ENCODE assay signal across 16 cellular contexts in genomic region chr5:17620627-17621026, GRCh38. TPM values are rescaled to one million over a fixed set of nuclear protein-coding genes. Genes with fewer than 3 reads are reported as not detected.
DNase-seq lines count a peak whose midpoint lies in the region; ATAC-seq and TF ChIP-seq lines count a peak whose summit lies in the region.
"Had no signal": no experiment of that assay in that cellular context is flagged by ENCODE, and none has a peak within 500 bp of the region (broad histone marks: within the 10 kb centered on the region; RNA-seq: fewer than 3 reads in every experiment).

No MANE protein-coding gene starts in this region.

- no peaks in the 10 kb centered on the region for H3K4me1 Mint-ChIP-seq in CD8-positive, alpha-beta T cell (ENCODE audit: low read depth)
- H3K4me1 Mint-ChIP-seq: natural killer cell had no signal

- no peaks in the 10 kb centered on the region for H3K27me3 ChIP-seq in Loucy (ENCODE audit: insufficient read depth, low read length, poor library complexity, severe bottlenecking)
- H3K27me3 ChIP-seq in brain microvascular endothelial cell (replicated peaks), result no peaks in the 10 kb centered on the region
- no peaks in the 10 kb centered on the region for H3K27me3 ChIP-seq in smooth muscle cell (ENCODE audit: low read depth)
- no peaks in the 10 kb centered on the region for H3K27me3 ChIP-seq in CD8-positive, alpha-beta T cell (ENCODE audit: insufficient read depth, low read length)

- H3K4me3 ChIP-seq in Loucy (ENCODE audit: low read length, poor library complexity, severe bottlenecking) (no peak overlapping the region), brain microvascular endothelial cell (ENCODE audit: low read depth, low read length) (no peak overlapping the region), smooth muscle cell (no peak overlapping the region)
- no peak overlapping the region for H3K4me3 ChIP-seq in CD8-positive, alpha-beta T cell (ENCODE audit: low read depth, low read length)
- H3K4me3 ChIP-seq: lung had no signal

- no peak overlapping the region for H3K27ac Mint-ChIP-seq in CD8-positive, alpha-beta T cell
- H3K27ac Mint-ChIP-seq: activated naive CD4-positive, alpha-beta T cell treated with anti-CD3 and anti-CD28 coated beads, Interleukin-2, amount 50 U/mL, for 72 hours; natural killer cell had no signal

- 70% methylated on average over 17 of the region's 17 CpGs for WGBS in smooth muscle cell (ENCODE audit: low lambda C conversion rate)

- POLR2A ChIA-PET in CD8-positive, alpha-beta T cell (lab: Charles Lee), result no interaction called here

- H3K27me3 Mint-ChIP-seq in CD8-positive, alpha-beta T cell (ENCODE audit: low read depth), result no peaks in the 10 kb centered on the region

- ATAC-seq in CD8-positive, alpha-beta T cell, result no peak
- ATAC-seq: activated naive CD4-positive, alpha-beta T cell treated with anti-CD3 and anti-CD28 coated beads, Interleukin-2, amount 50 U/mL, for 72 hours; natural killer cell had no signal

- DNase-seq in NCI-H1436 (lab: John Stamatoyannopoulos, UW) (peak; percentile 27), NCI-H1436 treated with DMSO at 0.1 percent for 48 hours (lab: John Stamatoyannopoulos, UW) (no peak), brain microvascular endothelial cell (no peak), smooth muscle cell (lab: John Stamatoyannopoulos, UW; ENCODE audit: unreplicated experiment) (no peak), DMS53 treated with DMSO at 0.1 percent for 48 hours (lab: John Stamatoyannopoulos, UW; ENCODE audit: unreplicated experiment) (no peak), amniotic stem cell (lab: John Stamatoyannopoulos, UW) (no peak)
- no peak for DNase-seq in CD8-positive, alpha-beta T cell
- DNase-seq: activated CD4-positive, alpha-beta T cell treated with anti-CD3 and anti-CD28 coated beads for 4 hours; natural killer cell; NCI-H1417 treated with DMSO at 0.1 percent for 48 hours; NCI-H510A had no signal

- H3K36me3 ChIP-seq in Loucy (ENCODE audit: insufficient read depth, low read length) (no peaks in the 10 kb centered on the region), brain microvascular endothelial cell (replicated peaks) (no peaks in the 10 kb centered on the region), smooth muscle cell (ENCODE audit: low read depth) (no peaks in the 10 kb centered on the region)
- no peaks in the 10 kb centered on the region for H3K36me3 ChIP-seq in CD8-positive, alpha-beta T cell (ENCODE audit: insufficient read depth, low read length)

- no peak overlapping the region for H2AFZ ChIP-seq in Loucy (ENCODE audit: low read length)
- no peak overlapping the region for H2AFZ ChIP-seq in smooth muscle cell (ENCODE audit: low read depth)

- no peak overlapping the region for H3K4me3 Mint-ChIP-seq in CD8-positive, alpha-beta T cell
- H3K4me3 Mint-ChIP-seq: natural killer cell had no signal

- no peak overlapping the region for H3K9ac ChIP-seq in Loucy (ENCODE audit: low read depth, low read length, poor library complexity, severe bottlenecking)
- no peak overlapping the region for H3K9ac ChIP-seq in smooth muscle cell (ENCODE audit: low read depth)

- TF ChIP-seq CTCF in Loucy (conservative IDR thresholded peaks at IDR 0.05; ENCODE audit: low read length), result peak; percentile 18; the same call in 1 of the 2 replicates
- TF ChIP-seq CTCF in brain microvascular endothelial cell (IDR thresholded peaks at IDR 0.05; ENCODE audit: low read depth, low read length, missing control alignments), result peak; percentile 3
- TF ChIP-seq CTCF in smooth muscle cell (IDR thresholded peaks at IDR 0.05; ENCODE audit: borderline replicate concordance, insufficient read depth, poor library complexity, severe bottlenecking), result peak; percentile 29
- TF ChIP-seq CTCF in CD8-positive, alpha-beta T cell (IDR thresholded peaks at IDR 0.05), result no peak

- H3K4me1 ChIP-seq in Loucy (ENCODE audit: insufficient read depth, low read length, poor library complexity, severe bottlenecking), result no peaks in the 10 kb centered on the region
- H3K4me1 ChIP-seq in smooth muscle cell (ENCODE audit: low read depth), result no peaks in the 10 kb centered on the region
- H3K4me1 ChIP-seq in CD8-positive, alpha-beta T cell (ENCODE audit: insufficient read depth, low read length), result no peaks in the 10 kb centered on the region

- no peak overlapping the region for H3K27ac ChIP-seq in brain microvascular endothelial cell
- no peak overlapping the region for H3K27ac ChIP-seq in smooth muscle cell (ENCODE audit: low read depth)
- H3K27ac ChIP-seq in CD8-positive, alpha-beta T cell (ENCODE audit: low read depth, low read length), result no peak overlapping the region

- CTCF ChIA-PET in CD8-positive, alpha-beta T cell (lab: Charles Lee), result no interaction called here

- H3K79me2 ChIP-seq in Loucy (ENCODE audit: insufficient read depth, low read length) (no peaks in the 10 kb centered on the region), smooth muscle cell (ENCODE audit: low read depth) (no peaks in the 10 kb centered on the region)

- H4K20me1 ChIP-seq in Loucy (ENCODE audit: insufficient read depth, low read length, poor library complexity, severe bottlenecking) (no peaks in the 10 kb centered on the region), smooth muscle cell (ENCODE audit: low read depth) (no peaks in the 10 kb centered on the region)

- H3K9me2 ChIP-seq in Loucy (replicated peaks; ENCODE audit: low read depth, low read length), result no peaks in the 10 kb centered on the region

- H3K36me3 Mint-ChIP-seq in CD8-positive, alpha-beta T cell, result no peaks in the 10 kb centered on the region
- H3K36me3 Mint-ChIP-seq: activated naive CD4-positive, alpha-beta T cell treated with anti-CD3 and anti-CD28 coated beads, Interleukin-2, amount 50 U/mL, for 72 hours; natural killer cell had no signal

- intact Hi-C loops in CD8-positive, alpha-beta T cell (cut with DNase I, micrococcal nuclease), result no loop called here

- no peak overlapping the region for H3K4me2 ChIP-seq in Loucy (ENCODE audit: low read depth, low read length, poor library complexity, severe bottlenecking)
- H3K4me2 ChIP-seq in smooth muscle cell, result no peak overlapping the region

- in situ Hi-C loops in brain microvascular endothelial cell (cut with HindIII; ENCODE audit: low pct_ligation_motif_present, low sequenced_read_pairs), result no loop called here

- H3F3A ChIP-seq in Loucy (ENCODE audit: low read depth), result no peaks in the 10 kb centered on the region
- no peaks in the 10 kb centered on the region for H3F3A ChIP-seq in smooth muscle cell (ENCODE audit: low read depth)

- H3K9me3 Mint-ChIP-seq in CD8-positive, alpha-beta T cell, result peaks cover 11% of the 10 kb centered on the region

- H3K9me3 ChIP-seq in Loucy (ENCODE audit: insufficient read depth, low read depth, low read length) (no peaks in the 10 kb centered on the region), smooth muscle cell (replicated peaks; ENCODE audit: low read depth) (no peaks in the 10 kb centered on the region)
- H3K9me3 ChIP-seq in CD8-positive, alpha-beta T cell (ENCODE audit: low read length), result no peaks in the 10 kb centered on the region

RNA-seq across cellular contexts. Expression of gene TAF11L12, which starts 10.4 kb away (rescaled TPM):
- total RNA-seq in smooth muscle cell, result not detected in 2 replicates
- polyA plus RNA-seq in smooth muscle cell, result not detected in 2 replicates
- not detected for total RNA-seq in CD8-positive, alpha-beta T cell
- total RNA-seq: A172; activated naive CD4-positive, alpha-beta T cell treated with anti-CD3 and anti-CD28 coated beads, Interleukin-2, amount 50 U/mL, for 72 hours; lung; natural killer cell; T-helper 1 cell treated with Interleukin-12 subunit alpha and Interleukin-12 subunit beta and Interleukin-4 antibody, amounts not matched to agents 30 ng/mL and 1 ng/mL, for 36 hours had no signal
- polyA plus RNA-seq: lung had no signal

RNA-seq across cellular contexts. Expression of gene TAF11L13, which starts 11.3 kb away (rescaled TPM):
- not detected in 2 replicates for total RNA-seq in smooth muscle cell
- polyA plus RNA-seq in smooth muscle cell, result not detected in 2 replicates
- not detected for total RNA-seq in CD8-positive, alpha-beta T cell
- total RNA-seq: A172; activated naive CD4-positive, alpha-beta T cell treated with anti-CD3 and anti-CD28 coated beads, Interleukin-2, amount 50 U/mL, for 72 hours; lung; natural killer cell; T-helper 1 cell treated with Interleukin-12 subunit alpha and Interleukin-12 subunit beta and Interleukin-4 antibody, amounts not matched to agents 30 ng/mL and 1 ng/mL, for 36 hours had no signal
- polyA plus RNA-seq: lung had no signal

RNA-seq across cellular contexts. Expression of gene TAF11L14, which starts 13.6 kb away (rescaled TPM):
- total RNA-seq in smooth muscle cell, result not detected in 2 replicates
- not detected in 2 replicates for polyA plus RNA-seq in smooth muscle cell
- not detected for total RNA-seq in CD8-positive, alpha-beta T cell
- total RNA-seq: A172; activated naive CD4-positive, alpha-beta T cell treated with anti-CD3 and anti-CD28 coated beads, Interleukin-2, amount 50 U/mL, for 72 hours; lung; natural killer cell; T-helper 1 cell treated with Interleukin-12 subunit alpha and Interleukin-12 subunit beta and Interleukin-4 antibody, amounts not matched to agents 30 ng/mL and 1 ng/mL, for 36 hours had no signal
- polyA plus RNA-seq: lung had no signal

RNA-seq across cellular contexts. Expression of gene TAF11L11, which starts 16.6 kb away (rescaled TPM):
- total RNA-seq in smooth muscle cell, result not detected in 2 replicates
- 0.53 TPM in 1 of 2 replicates, not detected in the other for polyA plus RNA-seq in smooth muscle cell
- total RNA-seq in CD8-positive, alpha-beta T cell, result not detected
- total RNA-seq: A172; activated naive CD4-positive, alpha-beta T cell treated with anti-CD3 and anti-CD28 coated beads, Interleukin-2, amount 50 U/mL, for 72 hours; lung; natural killer cell; T-helper 1 cell treated with Interleukin-12 subunit alpha and Interleukin-12 subunit beta and Interleukin-4 antibody, amounts not matched to agents 30 ng/mL and 1 ng/mL, for 36 hours had no signal
- polyA plus RNA-seq: lung had no signal

RNA-seq across cellular contexts. Expression of gene TAF11L10, which starts 23.0 kb away (rescaled TPM):
- not detected in 2 replicates for total RNA-seq in smooth muscle cell
- not detected in 2 replicates for polyA plus RNA-seq in smooth muscle cell
- not detected for total RNA-seq in CD8-positive, alpha-beta T cell
- total RNA-seq: A172; activated naive CD4-positive, alpha-beta T cell treated with anti-CD3 and anti-CD28 coated beads, Interleukin-2, amount 50 U/mL, for 72 hours; lung; natural killer cell; T-helper 1 cell treated with Interleukin-12 subunit alpha and Interleukin-12 subunit beta and Interleukin-4 antibody, amounts not matched to agents 30 ng/mL and 1 ng/mL, for 36 hours had no signal
- polyA plus RNA-seq: lung had no signal
